In genomic region chr12:11877869-11878780, GRCh38 we compare ENCODE assay signal across 9 cellular contexts.
A peak's percentile ranks its signal among the peaks of the same experiment; 100 is the strongest.
DNase-seq lines count a peak whose midpoint lies in the region; ATAC-seq and TF ChIP-seq lines count a peak whose summit lies in the region.
"Had no signal": no experiment of that assay in that cellular context is flagged by ENCODE, and none has a peak within 500 bp of the region (broad histone marks: within the 10 kb centered on the region; RNA-seq: fewer than 3 reads in every experiment).

No MANE protein-coding gene starts in this region.

- no peaks in the 10 kb centered on the region for H3K9me3 Mint-ChIP-seq in activated naive CD4-positive, alpha-beta T cell treated with anti-CD3 and anti-CD28 coated beads for 36 hours
- no peaks in the 10 kb centered on the region for H3K9me3 Mint-ChIP-seq in CD8-positive, alpha-beta T cell
- H3K9me3 Mint-ChIP-seq: activated B cell treated with CpG ODN at 0.5 μM for 24 hours had no signal

- no peak for TF ChIP-seq CTCF in heart left ventricle (IDR thresholded peaks at IDR 0.05)
- no peak for TF ChIP-seq CTCF in spleen (IDR thresholded peaks at IDR 0.05 in 8 of 11, conservative IDR thresholded peaks at IDR 0.05 in 3 of 11)
- TF ChIP-seq CTCF in CD8-positive, alpha-beta T cell (IDR thresholded peaks at IDR 0.05), result no peak

- CTCF ChIA-PET in activated naive CD4-positive, alpha-beta T cell treated with anti-CD3 and anti-CD28 coated beads for 36 hours (lab: Charles Lee), result interaction anchor here (0.6 to 1.2 kb wide), 3 partner anchors 155 to 315 kb away, joined by 3 to 5 read pairs (median 4); no protein-coding TSS in a partner anchor
- CTCF ChIA-PET in CD8-positive, alpha-beta T cell (lab: Charles Lee), result interaction anchor here (1.0 kb wide), 1 partner anchor 297 kb away, joined by 4 read pairs; no protein-coding TSS in a partner anchor

- no peak overlapping the region for H3K4me3 Mint-ChIP-seq in activated naive CD4-positive, alpha-beta T cell treated with anti-CD3 and anti-CD28 coated beads for 36 hours
- no peak overlapping the region for H3K4me3 Mint-ChIP-seq in CD8-positive, alpha-beta T cell
- H3K4me3 Mint-ChIP-seq: activated B cell treated with CpG ODN at 0.5 μM for 24 hours had no signal

- WGBS in heart left ventricle, 4 donors, result 70 to 77% (median 75%) methylated on average over 14 of the region's 14 CpGs
- WGBS in spleen, 5 donors, result 66 to 73% (median 70%) methylated on average over 14 of the region's 14 CpGs

- H3K36me3 ChIP-seq in heart left ventricle (peaks cover 0 to 6% (median 0%) of the 10 kb centered on the region in 9 donors), spleen (peaks cover 0 to 67% (median 3%) of the 10 kb centered on the region in 6 donors)
- H3K36me3 ChIP-seq in CD8-positive, alpha-beta T cell (ENCODE audit: insufficient read depth, low read length), result no peaks in the 10 kb centered on the region

- H3K27ac Mint-ChIP-seq in activated naive CD4-positive, alpha-beta T cell treated with anti-CD3 and anti-CD28 coated beads for 36 hours, result no peak overlapping the region
- no peak overlapping the region for H3K27ac Mint-ChIP-seq in CD8-positive, alpha-beta T cell
- H3K27ac Mint-ChIP-seq: activated B cell treated with CpG ODN at 0.5 μM for 24 hours had no signal

- H3K4me3 ChIP-seq in heart left ventricle (no peak overlapping the region), spleen (no peak overlapping the region)
- no peak overlapping the region for H3K4me3 ChIP-seq in CD8-positive, alpha-beta T cell (ENCODE audit: low read depth, low read length)

- peak; percentile 26 for DNase-seq in activated naive CD4-positive, alpha-beta T cell treated with anti-CD3 and anti-CD28 coated beads for 36 hours
- no peak for DNase-seq in activated naive CD4-positive, alpha-beta T cell treated with anti-CD3 and anti-CD28 coated beads, Interleukin-2, amount 50 U/mL, for 16 hours
- DNase-seq in SW480 (ENCODE audit: low spot score) (peak; percentile 82), heart left ventricle (peak in 4 of 5 donors; percentile 45 to 58 (median 50)), spleen (no peak)
- DNase-seq in CD8-positive, alpha-beta T cell, result no peak
- DNase-seq: activated B cell treated with CpG ODN at 0.5 μM for 24 hours had no signal

- H3K9me3 ChIP-seq in heart left ventricle (no peaks in the 10 kb centered on the region), spleen (no peaks in the 10 kb centered on the region)
- no peaks in the 10 kb centered on the region for H3K9me3 ChIP-seq in CD8-positive, alpha-beta T cell (ENCODE audit: low read length)

- peaks cover 47% of the 10 kb centered on the region for H3K4me1 Mint-ChIP-seq in activated naive CD4-positive, alpha-beta T cell treated with anti-CD3 and anti-CD28 coated beads for 36 hours (ENCODE audit: low read depth)
- H3K4me1 Mint-ChIP-seq in CD8-positive, alpha-beta T cell (ENCODE audit: low read depth), result peaks cover 21% of the 10 kb centered on the region

- intact Hi-C loops in activated naive CD4-positive, alpha-beta T cell treated with anti-CD3 and anti-CD28 coated beads for 36 hours (cut with micrococcal nuclease), result loop anchor here (2.0 to 5.0 kb wide), 2 partner anchors 65 to 154 kb away; no protein-coding TSS in a partner anchor
- intact Hi-C loops in heart left ventricle (cut with DNase I) (loop anchor here in 1 of 10 donors (5.0 kb wide), 2 partner anchors 66 to 231 kb away; partner anchors contain the start of gene ETV6), spleen (cut with DNase I; ENCODE audit: low total_unique reads) (no loop called here)
- intact Hi-C loops in CD8-positive, alpha-beta T cell (cut with DNase I, micrococcal nuclease), result no loop called here

- H3K27me3 ChIP-seq in heart left ventricle (no peaks in the 10 kb centered on the region), spleen (replicated peaks in 1 of 7) (no peaks in the 10 kb centered on the region)
- H3K27me3 ChIP-seq in CD8-positive, alpha-beta T cell (ENCODE audit: insufficient read depth, low read length), result no peaks in the 10 kb centered on the region

- peaks cover 8 to 81% (median 41%) of the 10 kb centered on the region in 12 donors for H3K4me1 ChIP-seq in heart left ventricle
- peaks cover 29 to 81% (median 57%) of the 10 kb centered on the region in 6 donors for H3K4me1 ChIP-seq in spleen
- peaks cover 12% of the 10 kb centered on the region for H3K4me1 ChIP-seq in CD8-positive, alpha-beta T cell (ENCODE audit: insufficient read depth, low read length)

- POLR2A ChIA-PET in CD8-positive, alpha-beta T cell (lab: Charles Lee), result no interaction called here

- no peaks in the 10 kb centered on the region for H3K27me3 Mint-ChIP-seq in activated naive CD4-positive, alpha-beta T cell treated with anti-CD3 and anti-CD28 coated beads for 36 hours (ENCODE audit: low read depth)
- H3K27me3 Mint-ChIP-seq in CD8-positive, alpha-beta T cell (ENCODE audit: low read depth), result no peaks in the 10 kb centered on the region
- H3K27me3 Mint-ChIP-seq: activated B cell treated with CpG ODN at 0.5 μM for 24 hours had no signal

- peaks cover 46% of the 10 kb centered on the region for H3K36me3 Mint-ChIP-seq in activated naive CD4-positive, alpha-beta T cell treated with anti-CD3 and anti-CD28 coated beads for 36 hours (ENCODE audit: low read depth)
- peaks cover 23% of the 10 kb centered on the region for H3K36me3 Mint-ChIP-seq in CD8-positive, alpha-beta T cell

- peak; percentile 38 to 84 (median 82) for ATAC-seq in heart left ventricle
- no peak for ATAC-seq in HG03159 (IDR thresholded peaks at IDR 0.05; ENCODE audit: unreplicated experiment)
- no peak for ATAC-seq in CD8-positive, alpha-beta T cell
- ATAC-seq in HG03280 (IDR thresholded peaks at IDR 0.05; ENCODE audit: unreplicated experiment), result no peak

- TF ChIP-seq POLR2A in heart left ventricle (IDR thresholded peaks at IDR 0.05), result no peak
- no peak for TF ChIP-seq POLR2A in spleen (IDR thresholded peaks at IDR 0.05)

- H3K27ac ChIP-seq in heart left ventricle (peak overlapping the region in 6 of 12 donors; percentile 4 to 59 (median 33)), spleen (peak overlapping the region in 5 of 8 donors; percentile 1 to 58 (median 13))
- no peak overlapping the region for H3K27ac ChIP-seq in CD8-positive, alpha-beta T cell (ENCODE audit: low read depth, low read length)

Comparison
In these comparisons a context has a peak if more than half of its experiments do, and no peak if none do; other contexts are left out.
1. DNase-seq: peak in activated naive CD4-positive, alpha-beta T cell treated with anti-CD3 and anti-CD28 coated beads for 36 hours (single experiment), SW480 (single experiment) and heart left ventricle (4 of 5); none in activated naive CD4-positive, alpha-beta T cell treated with anti-CD3 and anti-CD28 coated beads, Interleukin-2, amount 50 U/mL, for 16 hours (single experiment), spleen (single experiment) and CD8-positive, alpha-beta T cell (0 of 7).
2. ATAC-seq: peak in heart left ventricle (4 of 4); none in HG03159 (single experiment), CD8-positive, alpha-beta T cell (single experiment) and HG03280 (single experiment).